In genomic region chr2:16700566-16701259, GRCh38 we compare ENCODE assay signal across 15 cellular contexts.
"Had no signal": no experiment of that assay in that cellular context is flagged by ENCODE, and none has a peak within 500 bp of the region (broad histone marks: within the 10 kb centered on the region; RNA-seq: fewer than 3 reads in every experiment).

No MANE protein-coding gene starts in this region.

- DNase-seq: activated naive CD4-positive, alpha-beta T cell treated with anti-CD3 and anti-CD28 coated beads, Interleukin-2, amount 50 U/mL, for 16 hours; activated T-cell treated with anti-CD3 and anti-CD28 coated beads, Interleukin-2, amount 50 U/mL, for 1 hour; adrenal gland; colonic mucosa; effector CD4-positive, alpha-beta T cell; foreskin melanocyte; head of caudate nucleus; left cardiac atrium; lower lobe of right lung; naive B cell; tibial artery had no signal

- H3K36me3 Mint-ChIP-seq: stimulated activated effector memory CD8-positive, alpha-beta T cell treated with anti-CD3 and anti-CD28 coated beads, Interleukin-12 subunit alpha, Interleukin-12 subunit beta, amount 100 ng/mL, for 72 hours; WTC11 had no signal

- H3K4me1 Mint-ChIP-seq: stimulated activated effector memory CD8-positive, alpha-beta T cell treated with anti-CD3 and anti-CD28 coated beads, Interleukin-12 subunit alpha, Interleukin-12 subunit beta, amount 100 ng/mL, for 72 hours; WTC11 had no signal

- H3K27ac Mint-ChIP-seq: naive B cell; stimulated activated effector memory CD8-positive, alpha-beta T cell treated with anti-CD3 and anti-CD28 coated beads, Interleukin-12 subunit alpha, Interleukin-12 subunit beta, amount 100 ng/mL, for 72 hours; WTC11 had no signal

- H3K27me3 ChIP-seq: adrenal gland, colonic mucosa, tibial artery, vagina had no signal

- H3K4me1 ChIP-seq: adrenal gland, colonic mucosa, lower lobe of right lung, parathyroid adenoma, tibial artery, vagina had no signal

- ATAC-seq: left cardiac atrium; lower lobe of right lung; stimulated activated effector memory CD8-positive, alpha-beta T cell treated with anti-CD3 and anti-CD28 coated beads, Interleukin-12 subunit alpha, Interleukin-12 subunit beta, amount 100 ng/mL, for 72 hours; WTC11 had no signal

- H3K27ac ChIP-seq: adrenal gland, colonic mucosa, lower lobe of right lung, parathyroid adenoma, tibial artery, vagina had no signal

- H3K4me3 ChIP-seq: adrenal gland, colonic mucosa, lower lobe of right lung, tibial artery, vagina had no signal

- H3K9me3 ChIP-seq: adrenal gland, colonic mucosa, lower lobe of right lung, tibial artery, vagina had no signal

- H3K4me3 Mint-ChIP-seq: stimulated activated effector memory CD8-positive, alpha-beta T cell treated with anti-CD3 and anti-CD28 coated beads, Interleukin-12 subunit alpha, Interleukin-12 subunit beta, amount 100 ng/mL, for 72 hours; WTC11 had no signal

- H3K36me3 ChIP-seq: adrenal gland, colonic mucosa, lower lobe of right lung, tibial artery, vagina had no signal
